Comparison of ENCODE assay signal across 2 cellular contexts in the genomic region with DNA sequence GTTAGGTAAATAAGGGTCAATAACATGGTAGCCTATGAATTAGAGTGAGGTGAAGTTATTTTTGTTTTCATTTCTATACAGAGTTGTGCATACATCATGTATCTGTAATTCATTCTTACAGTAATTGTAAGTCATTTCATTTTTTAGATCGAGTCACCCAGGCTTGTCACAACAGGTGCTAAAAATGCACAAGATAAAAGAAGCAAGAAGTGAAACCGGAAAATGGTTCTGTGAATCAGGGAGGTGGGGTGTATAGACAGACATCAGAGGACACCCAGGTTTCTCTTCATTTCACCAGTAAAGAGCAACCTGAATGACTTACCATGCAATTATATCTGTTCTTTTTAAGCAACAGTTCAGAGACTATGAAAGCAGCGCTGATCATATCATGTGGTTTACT.
TF ChIP-seq lines count a peak whose summit lies in the region.

No MANE protein-coding gene starts in this region.

TF ChIP-seq in IMR-90, 13 proteins besides CTCF, POLR2A, EP300 and RAD21:
- no peak for TF ChIP-seq SMC3 (IDR thresholded peaks at IDR 0.05; ENCODE audit: low read depth, low read length)
- no peak for TF ChIP-seq RCOR1 (IDR thresholded peaks at IDR 0.05; ENCODE audit: insufficient replicate concordance, low read length)
- TF ChIP-seq BHLHE40 (IDR thresholded peaks at IDR 0.05; ENCODE audit: low read depth, low read length): no peak
- no peak for TF ChIP-seq MXI1 (IDR thresholded peaks at IDR 0.05; ENCODE audit: borderline replicate concordance, low read depth, low read length)
- TF ChIP-seq FOS (IDR thresholded peaks at IDR 0.05; ENCODE audit: low read depth, low read length): no peak
- TF ChIP-seq, protein P1, sequence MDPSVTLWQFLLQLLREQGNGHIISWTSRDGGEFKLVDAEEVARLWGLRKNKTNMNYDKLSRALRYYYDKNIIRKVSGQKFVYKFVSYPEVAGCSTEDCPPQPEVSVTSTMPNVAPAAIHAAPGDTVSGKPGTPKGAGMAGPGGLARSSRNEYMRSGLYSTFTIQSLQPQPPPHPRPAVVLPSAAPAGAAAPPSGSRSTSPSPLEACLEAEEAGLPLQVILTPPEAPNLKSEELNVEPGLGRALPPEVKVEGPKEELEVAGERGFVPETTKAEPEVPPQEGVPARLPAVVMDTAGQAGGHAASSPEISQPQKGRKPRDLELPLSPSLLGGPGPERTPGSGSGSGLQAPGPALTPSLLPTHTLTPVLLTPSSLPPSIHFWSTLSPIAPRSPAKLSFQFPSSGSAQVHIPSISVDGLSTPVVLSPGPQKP (IDR thresholded peaks at IDR 0.05; ENCODE audit: borderline replicate concordance, low read depth, low read length): no peak
- no peak for TF ChIP-seq CEBPB (IDR thresholded peaks at IDR 0.05; ENCODE audit: low read depth, low read length)

TF ChIP-seq in HepG2, 621 proteins besides CTCF, POLR2A, EP300 and RAD21:
- TF ChIP-seq, protein P2, sequence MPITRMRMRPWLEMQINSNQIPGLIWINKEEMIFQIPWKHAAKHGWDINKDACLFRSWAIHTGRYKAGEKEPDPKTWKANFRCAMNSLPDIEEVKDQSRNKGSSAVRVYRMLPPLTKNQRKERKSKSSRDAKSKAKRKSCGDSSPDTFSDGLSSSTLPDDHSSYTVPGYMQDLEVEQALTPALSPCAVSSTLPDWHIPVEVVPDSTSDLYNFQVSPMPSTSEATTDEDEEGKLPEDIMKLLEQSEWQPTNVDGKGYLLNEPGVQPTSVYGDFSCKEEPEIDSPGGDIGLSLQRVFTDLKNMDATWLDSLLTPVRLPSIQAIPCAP (CRISPR knock-in tag; IDR thresholded peaks at IDR 0.05; ENCODE audit: low read depth): no peak
- TF ChIP-seq GLI4 (CRISPR knock-in tag; IDR thresholded peaks at IDR 0.05; ENCODE audit: borderline replicate concordance): no peak
- TF ChIP-seq, protein P3, sequence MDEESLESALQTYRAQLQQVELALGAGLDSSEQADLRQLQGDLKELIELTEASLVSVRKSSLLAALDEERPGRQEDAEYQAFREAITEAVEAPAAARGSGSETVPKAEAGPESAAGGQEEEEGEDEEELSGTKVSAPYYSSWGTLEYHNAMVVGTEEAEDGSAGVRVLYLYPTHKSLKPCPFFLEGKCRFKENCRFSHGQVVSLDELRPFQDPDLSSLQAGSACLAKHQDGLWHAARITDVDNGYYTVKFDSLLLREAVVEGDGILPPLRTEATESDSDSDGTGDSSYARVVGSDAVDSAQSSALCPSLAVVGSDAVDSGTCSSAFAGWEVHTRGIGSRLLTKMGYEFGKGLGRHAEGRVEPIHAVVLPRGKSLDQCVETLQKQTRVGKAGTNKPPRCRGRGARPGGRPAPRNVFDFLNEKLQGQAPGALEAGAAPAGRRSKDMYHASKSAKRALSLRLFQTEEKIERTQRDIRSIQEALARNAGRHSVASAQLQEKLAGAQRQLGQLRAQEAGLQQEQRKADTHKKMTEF (CRISPR knock-in tag; IDR thresholded peaks at IDR 0.05): no peak
- TF ChIP-seq ZNF224 (CRISPR knock-in tag; IDR thresholded peaks at IDR 0.05): no peak
